ENCODE assay signal across 1 cellular context in the genomic region with DNA sequence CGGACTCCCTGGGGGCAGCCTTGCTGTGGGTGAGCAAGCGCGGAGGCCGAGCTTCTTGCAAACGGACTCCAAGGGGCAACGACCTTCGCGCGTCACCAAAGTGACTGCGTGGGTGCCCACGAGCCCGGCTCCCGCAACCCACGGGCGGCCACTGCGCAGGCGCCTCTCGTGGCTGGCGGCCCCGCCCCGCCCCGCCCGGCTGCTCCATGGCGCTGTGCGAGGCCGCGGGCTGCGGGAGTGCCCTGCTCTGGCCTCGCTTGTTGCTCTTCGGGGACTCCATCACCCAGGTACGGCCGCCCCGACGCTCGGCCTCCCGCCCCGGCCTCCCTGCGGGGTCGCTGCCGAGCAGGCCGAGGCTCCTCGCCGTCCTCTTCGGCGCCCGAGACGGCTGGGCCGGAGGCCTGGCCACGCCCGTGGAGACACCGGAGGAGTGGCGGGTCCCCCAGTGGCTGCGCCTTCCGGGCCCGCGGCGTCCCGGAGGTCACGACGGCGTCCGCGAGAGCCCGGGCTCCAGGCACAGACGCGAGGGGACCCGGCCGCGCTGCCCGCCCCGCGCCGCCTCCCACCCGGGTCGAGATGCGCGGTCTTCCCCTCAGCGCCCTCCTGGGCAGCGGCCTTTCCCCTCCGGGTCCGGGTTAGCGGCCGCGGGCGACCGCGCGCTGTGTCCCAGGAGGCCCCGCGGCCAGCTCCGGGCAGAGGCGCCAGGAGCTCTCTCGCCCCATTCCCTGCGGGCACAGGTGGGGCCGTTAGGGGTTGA.
TF ChIP-seq lines count a peak whose summit lies in the region.

A gene with protein sequence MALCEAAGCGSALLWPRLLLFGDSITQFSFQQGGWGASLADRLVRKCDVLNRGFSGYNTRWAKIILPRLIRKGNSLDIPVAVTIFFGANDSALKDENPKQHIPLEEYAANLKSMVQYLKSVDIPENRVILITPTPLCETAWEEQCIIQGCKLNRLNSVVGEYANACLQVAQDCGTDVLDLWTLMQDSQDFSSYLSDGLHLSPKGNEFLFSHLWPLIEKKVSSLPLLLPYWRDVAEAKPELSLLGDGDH (plus strand): TSS at position 191 of the 757 bp plus-strand sequence. CDS start 16 bp downstream, at position 207.

TF ChIP-seq in HepG2, 621 proteins besides CTCF, POLR2A, EP300 and RAD21 (continued from another document):
- TF ChIP-seq, protein P1, sequence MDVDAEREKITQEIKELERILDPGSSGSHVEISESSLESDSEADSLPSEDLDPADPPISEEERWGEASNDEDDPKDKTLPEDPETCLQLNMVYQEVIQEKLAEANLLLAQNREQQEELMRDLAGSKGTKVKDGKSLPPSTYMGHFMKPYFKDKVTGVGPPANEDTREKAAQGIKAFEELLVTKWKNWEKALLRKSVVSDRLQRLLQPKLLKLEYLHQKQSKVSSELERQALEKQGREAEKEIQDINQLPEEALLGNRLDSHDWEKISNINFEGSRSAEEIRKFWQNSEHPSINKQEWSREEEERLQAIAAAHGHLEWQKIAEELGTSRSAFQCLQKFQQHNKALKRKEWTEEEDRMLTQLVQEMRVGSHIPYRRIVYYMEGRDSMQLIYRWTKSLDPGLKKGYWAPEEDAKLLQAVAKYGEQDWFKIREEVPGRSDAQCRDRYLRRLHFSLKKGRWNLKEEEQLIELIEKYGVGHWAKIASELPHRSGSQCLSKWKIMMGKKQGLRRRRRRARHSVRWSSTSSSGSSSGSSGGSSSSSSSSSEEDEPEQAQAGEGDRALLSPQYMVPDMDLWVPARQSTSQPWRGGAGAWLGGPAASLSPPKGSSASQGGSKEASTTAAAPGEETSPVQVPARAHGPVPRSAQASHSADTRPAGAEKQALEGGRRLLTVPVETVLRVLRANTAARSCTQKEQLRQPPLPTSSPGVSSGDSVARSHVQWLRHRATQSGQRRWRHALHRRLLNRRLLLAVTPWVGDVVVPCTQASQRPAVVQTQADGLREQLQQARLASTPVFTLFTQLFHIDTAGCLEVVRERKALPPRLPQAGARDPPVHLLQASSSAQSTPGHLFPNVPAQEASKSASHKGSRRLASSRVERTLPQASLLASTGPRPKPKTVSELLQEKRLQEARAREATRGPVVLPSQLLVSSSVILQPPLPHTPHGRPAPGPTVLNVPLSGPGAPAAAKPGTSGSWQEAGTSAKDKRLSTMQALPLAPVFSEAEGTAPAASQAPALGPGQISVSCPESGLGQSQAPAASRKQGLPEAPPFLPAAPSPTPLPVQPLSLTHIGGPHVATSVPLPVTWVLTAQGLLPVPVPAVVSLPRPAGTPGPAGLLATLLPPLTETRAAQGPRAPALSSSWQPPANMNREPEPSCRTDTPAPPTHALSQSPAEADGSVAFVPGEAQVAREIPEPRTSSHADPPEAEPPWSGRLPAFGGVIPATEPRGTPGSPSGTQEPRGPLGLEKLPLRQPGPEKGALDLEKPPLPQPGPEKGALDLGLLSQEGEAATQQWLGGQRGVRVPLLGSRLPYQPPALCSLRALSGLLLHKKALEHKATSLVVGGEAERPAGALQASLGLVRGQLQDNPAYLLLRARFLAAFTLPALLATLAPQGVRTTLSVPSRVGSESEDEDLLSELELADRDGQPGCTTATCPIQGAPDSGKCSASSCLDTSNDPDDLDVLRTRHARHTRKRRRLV (CRISPR knock-in tag; IDR thresholded peaks at IDR 0.05), result no peak
- TF ChIP-seq KLF9 (CRISPR knock-in tag; IDR thresholded peaks at IDR 0.05; ENCODE audit: low read depth) (no peak), ZNF766 (CRISPR knock-in tag; IDR thresholded peaks at IDR 0.05; ENCODE audit: borderline replicate concordance) (peak; percentile 59; the same call in 1 of the 2 replicates), KDM5B (CRISPR knock-in tag; IDR thresholded peaks at IDR 0.05; ENCODE audit: borderline replicate concordance) (peak; percentile 36; the same call in 1 of the 2 replicates), PHF20 (CRISPR knock-in tag; IDR thresholded peaks at IDR 0.05) (peak; percentile 36; the same call in 1 of the 2 replicates), HOXA3 (CRISPR knock-in tag; IDR thresholded peaks at IDR 0.05) (0 out of 2 replicates have a peak, but pooled peaks have one; percentile 59), AGO2 (optimal IDR thresholded peaks at IDR 0.05; ENCODE audit: low read depth, low read length) (peak; percentile 20), ESRRA (CRISPR knock-in tag; IDR thresholded peaks at IDR 0.05; ENCODE audit: low read depth) (0 out of 2 replicates have a peak, but pooled peaks have one; percentile 50), NFATC3 (CRISPR knock-in tag; IDR thresholded peaks at IDR 0.05) (no peak), SRY (CRISPR knock-in tag; IDR thresholded peaks at IDR 0.05) (peak; percentile 61; the same call in 1 of the 2 replicates), SAP130 (CRISPR knock-in tag; IDR thresholded peaks at IDR 0.05; ENCODE audit: low read depth) (peak; percentile 25), ZSCAN31 (CRISPR knock-in tag; IDR thresholded peaks at IDR 0.05; ENCODE audit: low read depth) (peak; percentile 57; the same call in 1 of the 2 replicates), SMAD1 (CRISPR knock-in tag; IDR thresholded peaks at IDR 0.05; ENCODE audit: borderline replicate concordance, low read depth) (no peak), IKZF4 (CRISPR knock-in tag; IDR thresholded peaks at IDR 0.05; ENCODE audit: borderline replicate concordance, low read depth, not compliant biosample characterization) (peak; percentile 37)
- TF ChIP-seq, protein P2, sequence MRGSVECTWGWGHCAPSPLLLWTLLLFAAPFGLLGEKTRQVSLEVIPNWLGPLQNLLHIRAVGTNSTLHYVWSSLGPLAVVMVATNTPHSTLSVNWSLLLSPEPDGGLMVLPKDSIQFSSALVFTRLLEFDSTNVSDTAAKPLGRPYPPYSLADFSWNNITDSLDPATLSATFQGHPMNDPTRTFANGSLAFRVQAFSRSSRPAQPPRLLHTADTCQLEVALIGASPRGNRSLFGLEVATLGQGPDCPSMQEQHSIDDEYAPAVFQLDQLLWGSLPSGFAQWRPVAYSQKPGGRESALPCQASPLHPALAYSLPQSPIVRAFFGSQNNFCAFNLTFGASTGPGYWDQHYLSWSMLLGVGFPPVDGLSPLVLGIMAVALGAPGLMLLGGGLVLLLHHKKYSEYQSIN (CRISPR knock-in tag; IDR thresholded peaks at IDR 0.05; ENCODE audit: borderline replicate concordance), result peak; percentile 47; the same call in 1 of the 2 replicates
- TF ChIP-seq, protein P3, sequence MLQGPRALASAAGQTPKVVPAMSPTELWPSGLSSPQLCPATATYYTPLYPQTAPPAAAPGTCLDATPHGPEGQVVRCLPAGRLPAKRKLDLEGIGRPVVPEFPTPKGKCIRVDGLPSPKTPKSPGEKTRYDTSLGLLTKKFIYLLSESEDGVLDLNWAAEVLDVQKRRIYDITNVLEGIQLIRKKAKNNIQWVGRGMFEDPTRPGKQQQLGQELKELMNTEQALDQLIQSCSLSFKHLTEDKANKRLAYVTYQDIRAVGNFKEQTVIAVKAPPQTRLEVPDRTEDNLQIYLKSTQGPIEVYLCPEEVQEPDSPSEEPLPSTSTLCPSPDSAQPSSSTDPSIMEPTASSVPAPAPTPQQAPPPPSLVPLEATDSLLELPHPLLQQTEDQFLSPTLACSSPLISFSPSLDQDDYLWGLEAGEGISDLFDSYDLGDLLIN (CRISPR knock-in tag; IDR thresholded peaks at IDR 0.05; ENCODE audit: borderline replicate concordance), result no peak
